In genomic region chr19:3243851-3244700, GRCh38 we compare ENCODE assay signal across 1 cellular context.
TF ChIP-seq lines count a peak whose summit lies in the region.

No MANE protein-coding gene starts in this region.

TF ChIP-seq in HepG2, 621 proteins besides CTCF, POLR2A, EP300 and RAD21 (continued from another document and continues in another):
- TF ChIP-seq UBTF (CRISPR knock-in tag; IDR thresholded peaks at IDR 0.05) (no peak), TAF1 (CRISPR knock-in tag; IDR thresholded peaks at IDR 0.05) (no peak), RFX1 (IDR thresholded peaks at IDR 0.05) (no peak), BATF2 (CRISPR knock-in tag; IDR thresholded peaks at IDR 0.05) (no peak; the same call in 1 of the 2 replicates), ZNF501 (CRISPR knock-in tag; IDR thresholded peaks at IDR 0.05) (no peak), AGO2 (optimal IDR thresholded peaks at IDR 0.05; ENCODE audit: low read depth, low read length) (no peak), ZNF138 (CRISPR knock-in tag; IDR thresholded peaks at IDR 0.05; ENCODE audit: low read depth) (no peak; the same call in 1 of the 2 replicates), ZSCAN31 (CRISPR knock-in tag; IDR thresholded peaks at IDR 0.05; ENCODE audit: low read depth) (no peak), ZNF282 (IDR thresholded peaks at IDR 0.05; ENCODE audit: partially characterized antibody) (no peak), GATAD2A (CRISPR knock-in tag; IDR thresholded peaks at IDR 0.05) (0 out of 2 replicates have a peak, but pooled peaks have one; percentile 23), MXD3 (CRISPR knock-in tag; IDR thresholded peaks at IDR 0.05) (no peak; the same call in 1 of the 2 replicates), SKI (IDR thresholded peaks at IDR 0.05; ENCODE audit: partially characterized antibody) (no peak), MED1 (CRISPR knock-in tag; IDR thresholded peaks at IDR 0.05) (0 out of 2 replicates have a peak, but pooled peaks have one; percentile 45), MAZ (IDR thresholded peaks at IDR 0.05; ENCODE audit: borderline replicate concordance, low read depth, low read length) (no peak), MAZ (CRISPR knock-in tag; IDR thresholded peaks at IDR 0.05; ENCODE audit: low read depth) (no peak), ZNF20 (CRISPR knock-in tag; IDR thresholded peaks at IDR 0.05) (no peak), NFKB2 (CRISPR knock-in tag; IDR thresholded peaks at IDR 0.05; ENCODE audit: borderline replicate concordance) (peak; percentile 51; the same call in 1 of the 2 replicates), HCFC1 (IDR thresholded peaks at IDR 0.05; ENCODE audit: low read depth, low read length) (no peak), ZNF878 (CRISPR knock-in tag; IDR thresholded peaks at IDR 0.05) (no peak), ZNF709 (CRISPR knock-in tag; IDR thresholded peaks at IDR 0.05) (no peak), ZBTB7B (CRISPR knock-in tag; IDR thresholded peaks at IDR 0.05) (no peak), RAD51 (IDR thresholded peaks at IDR 0.05; ENCODE audit: borderline replicate concordance) (no peak), GPBP1L1 (CRISPR knock-in tag; IDR thresholded peaks at IDR 0.05) (no peak), ZSCAN9 (CRISPR knock-in tag; IDR thresholded peaks at IDR 0.05; ENCODE audit: borderline replicate concordance) (peak; percentile 89), CEBPB (IDR thresholded peaks at IDR 0.05; ENCODE audit: borderline replicate concordance, low read depth, low read length) (no peak), GATA4 (IDR thresholded peaks at IDR 0.05; ENCODE audit: borderline replicate concordance, low read depth) (no peak), ZNF18 (CRISPR knock-in tag; IDR thresholded peaks at IDR 0.05; ENCODE audit: insufficient replicate concordance) (no peak), PHF20 (CRISPR knock-in tag; IDR thresholded peaks at IDR 0.05) (no peak), SIN3A (IDR thresholded peaks at IDR 0.05; ENCODE audit: borderline replicate concordance, low read depth, low read length) (no peak), ESRRA (CRISPR knock-in tag; IDR thresholded peaks at IDR 0.05; ENCODE audit: low read depth) (no peak), AGO1 (IDR thresholded peaks at IDR 0.05; ENCODE audit: low read depth, low read length, poor library complexity, severe bottlenecking) (no peak), ZNF292 (CRISPR knock-in tag; IDR thresholded peaks at IDR 0.05; ENCODE audit: borderline replicate concordance, low read depth) (no peak), ZNF746 (CRISPR knock-in tag; IDR thresholded peaks at IDR 0.05) (no peak), PTBP1 (IDR thresholded peaks at IDR 0.05; ENCODE audit: low read depth, low read length, poor library complexity, severe bottlenecking) (no peak), CEBPG (CRISPR knock-in tag; IDR thresholded peaks at IDR 0.05) (0 out of 2 replicates have a peak, but pooled peaks have one; percentile 11), RNF2 (conservative IDR thresholded peaks at IDR 0.05; ENCODE audit: low read depth) (no peak), IKZF5 (CRISPR knock-in tag; IDR thresholded peaks at IDR 0.05) (peak; percentile 42; the same call in 1 of the 2 replicates), ZC3H13 (CRISPR knock-in tag; IDR thresholded peaks at IDR 0.05) (no peak), XRCC5 (optimal IDR thresholded peaks at IDR 0.05; ENCODE audit: low read length) (no peak), REPIN1 (CRISPR knock-in tag; IDR thresholded peaks at IDR 0.05; ENCODE audit: borderline replicate concordance, low read depth) (no peak), KDM4B (CRISPR knock-in tag; IDR thresholded peaks at IDR 0.05) (no peak), NFYB (CRISPR knock-in tag; IDR thresholded peaks at IDR 0.05) (no peak), ZNF672 (CRISPR knock-in tag; IDR thresholded peaks at IDR 0.05) (no peak), ADNP (CRISPR knock-in tag; IDR thresholded peaks at IDR 0.05) (no peak), ZNF572 (CRISPR knock-in tag; IDR thresholded peaks at IDR 0.05) (no peak), TOE1 (CRISPR knock-in tag; IDR thresholded peaks at IDR 0.05) (no peak), NFE2L1 (CRISPR knock-in tag; IDR thresholded peaks at IDR 0.05; ENCODE audit: borderline replicate concordance) (no peak)
- TF ChIP-seq, protein P1, sequence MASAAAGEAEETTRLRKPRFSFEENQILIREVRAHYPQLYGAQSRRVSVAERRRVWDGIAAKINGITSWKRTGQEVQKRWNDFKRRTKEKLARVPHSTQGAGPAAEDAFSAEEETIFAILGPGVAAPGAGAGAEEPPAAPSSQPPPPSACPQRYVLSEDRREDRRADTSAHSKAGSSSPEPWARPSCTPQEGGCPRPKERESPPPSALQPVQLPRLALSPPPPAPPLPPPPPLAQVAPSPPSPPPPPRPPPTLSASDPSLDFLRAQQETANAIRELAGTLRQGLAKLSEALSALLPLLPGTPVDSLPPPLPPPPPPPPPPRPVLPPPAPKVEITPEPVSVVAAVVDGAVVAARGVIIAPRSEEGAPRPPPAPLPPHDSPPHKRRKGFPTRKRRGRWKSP (CRISPR knock-in tag; IDR thresholded peaks at IDR 0.05) = no peak
- TF ChIP-seq, protein P2, sequence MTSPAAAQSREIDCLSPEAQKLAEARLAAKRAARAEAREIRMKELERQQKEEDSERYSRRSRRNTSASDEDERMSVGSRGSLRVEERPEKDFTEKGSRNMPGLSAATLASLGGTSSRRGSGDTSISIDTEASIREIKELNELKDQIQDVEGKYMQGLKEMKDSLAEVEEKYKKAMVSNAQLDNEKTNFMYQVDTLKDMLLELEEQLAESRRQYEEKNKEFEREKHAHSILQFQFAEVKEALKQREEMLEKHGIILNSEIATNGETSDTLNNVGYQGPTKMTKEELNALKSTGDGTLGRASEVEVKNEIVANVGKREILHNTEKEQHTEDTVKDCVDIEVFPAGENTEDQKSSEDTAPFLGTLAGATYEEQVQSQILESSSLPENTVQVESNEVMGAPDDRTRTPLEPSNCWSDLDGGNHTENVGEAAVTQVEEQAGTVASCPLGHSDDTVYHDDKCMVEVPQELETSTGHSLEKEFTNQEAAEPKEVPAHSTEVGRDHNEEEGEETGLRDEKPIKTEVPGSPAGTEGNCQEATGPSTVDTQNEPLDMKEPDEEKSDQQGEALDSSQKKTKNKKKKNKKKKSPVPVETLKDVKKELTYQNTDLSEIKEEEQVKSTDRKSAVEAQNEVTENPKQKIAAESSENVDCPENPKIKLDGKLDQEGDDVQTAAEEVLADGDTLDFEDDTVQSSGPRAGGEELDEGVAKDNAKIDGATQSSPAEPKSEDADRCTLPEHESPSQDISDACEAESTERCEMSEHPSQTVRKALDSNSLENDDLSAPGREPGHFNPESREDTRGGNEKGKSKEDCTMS (CRISPR knock-in tag; conservative IDR thresholded peaks at IDR 0.05) = 0 out of 2 replicates have a peak, but pooled peaks have one; percentile 36
- TF ChIP-seq, protein P3, sequence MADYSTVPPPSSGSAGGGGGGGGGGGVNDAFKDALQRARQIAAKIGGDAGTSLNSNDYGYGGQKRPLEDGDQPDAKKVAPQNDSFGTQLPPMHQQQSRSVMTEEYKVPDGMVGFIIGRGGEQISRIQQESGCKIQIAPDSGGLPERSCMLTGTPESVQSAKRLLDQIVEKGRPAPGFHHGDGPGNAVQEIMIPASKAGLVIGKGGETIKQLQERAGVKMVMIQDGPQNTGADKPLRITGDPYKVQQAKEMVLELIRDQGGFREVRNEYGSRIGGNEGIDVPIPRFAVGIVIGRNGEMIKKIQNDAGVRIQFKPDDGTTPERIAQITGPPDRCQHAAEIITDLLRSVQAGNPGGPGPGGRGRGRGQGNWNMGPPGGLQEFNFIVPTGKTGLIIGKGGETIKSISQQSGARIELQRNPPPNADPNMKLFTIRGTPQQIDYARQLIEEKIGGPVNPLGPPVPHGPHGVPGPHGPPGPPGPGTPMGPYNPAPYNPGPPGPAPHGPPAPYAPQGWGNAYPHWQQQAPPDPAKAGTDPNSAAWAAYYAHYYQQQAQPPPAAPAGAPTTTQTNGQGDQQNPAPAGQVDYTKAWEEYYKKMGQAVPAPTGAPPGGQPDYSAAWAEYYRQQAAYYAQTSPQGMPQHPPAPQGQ (CRISPR knock-in tag; IDR thresholded peaks at IDR 0.05; ENCODE audit: borderline replicate concordance) = no peak
- TF ChIP-seq, protein P4, sequence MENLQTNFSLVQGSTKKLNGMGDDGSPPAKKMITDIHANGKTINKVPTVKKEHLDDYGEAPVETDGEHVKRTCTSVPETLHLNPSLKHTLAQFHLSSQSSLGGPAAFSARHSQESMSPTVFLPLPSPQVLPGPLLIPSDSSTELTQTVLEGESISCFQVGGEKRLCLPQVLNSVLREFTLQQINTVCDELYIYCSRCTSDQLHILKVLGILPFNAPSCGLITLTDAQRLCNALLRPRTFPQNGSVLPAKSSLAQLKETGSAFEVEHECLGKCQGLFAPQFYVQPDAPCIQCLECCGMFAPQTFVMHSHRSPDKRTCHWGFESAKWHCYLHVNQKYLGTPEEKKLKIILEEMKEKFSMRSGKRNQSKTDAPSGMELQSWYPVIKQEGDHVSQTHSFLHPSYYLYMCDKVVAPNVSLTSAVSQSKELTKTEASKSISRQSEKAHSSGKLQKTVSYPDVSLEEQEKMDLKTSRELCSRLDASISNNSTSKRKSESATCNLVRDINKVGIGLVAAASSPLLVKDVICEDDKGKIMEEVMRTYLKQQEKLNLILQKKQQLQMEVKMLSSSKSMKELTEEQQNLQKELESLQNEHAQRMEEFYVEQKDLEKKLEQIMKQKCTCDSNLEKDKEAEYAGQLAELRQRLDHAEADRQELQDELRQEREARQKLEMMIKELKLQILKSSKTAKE (CRISPR knock-in tag; IDR thresholded peaks at IDR 0.05; ENCODE audit: borderline replicate concordance) = no peak
- TF ChIP-seq, protein P5, sequence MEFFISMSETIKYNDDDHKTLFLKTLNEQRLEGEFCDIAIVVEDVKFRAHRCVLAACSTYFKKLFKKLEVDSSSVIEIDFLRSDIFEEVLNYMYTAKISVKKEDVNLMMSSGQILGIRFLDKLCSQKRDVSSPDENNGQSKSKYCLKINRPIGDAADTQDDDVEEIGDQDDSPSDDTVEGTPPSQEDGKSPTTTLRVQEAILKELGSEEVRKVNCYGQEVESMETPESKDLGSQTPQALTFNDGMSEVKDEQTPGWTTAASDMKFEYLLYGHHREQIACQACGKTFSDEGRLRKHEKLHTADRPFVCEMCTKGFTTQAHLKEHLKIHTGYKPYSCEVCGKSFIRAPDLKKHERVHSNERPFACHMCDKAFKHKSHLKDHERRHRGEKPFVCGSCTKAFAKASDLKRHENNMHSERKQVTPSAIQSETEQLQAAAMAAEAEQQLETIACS (CRISPR knock-in tag; IDR thresholded peaks at IDR 0.05) = no peak
- TF ChIP-seq, protein P6, sequence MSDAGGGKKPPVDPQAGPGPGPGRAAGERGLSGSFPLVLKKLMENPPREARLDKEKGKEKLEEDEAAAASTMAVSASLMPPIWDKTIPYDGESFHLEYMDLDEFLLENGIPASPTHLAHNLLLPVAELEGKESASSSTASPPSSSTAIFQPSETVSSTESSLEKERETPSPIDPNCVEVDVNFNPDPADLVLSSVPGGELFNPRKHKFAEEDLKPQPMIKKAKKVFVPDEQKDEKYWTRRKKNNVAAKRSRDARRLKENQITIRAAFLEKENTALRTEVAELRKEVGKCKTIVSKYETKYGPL (CRISPR knock-in tag; IDR thresholded peaks at IDR 0.05) = no peak; the same call in 1 of the 2 replicates
